Comparison of ENCODE assay signal across 26 cellular contexts in the genomic region with DNA sequence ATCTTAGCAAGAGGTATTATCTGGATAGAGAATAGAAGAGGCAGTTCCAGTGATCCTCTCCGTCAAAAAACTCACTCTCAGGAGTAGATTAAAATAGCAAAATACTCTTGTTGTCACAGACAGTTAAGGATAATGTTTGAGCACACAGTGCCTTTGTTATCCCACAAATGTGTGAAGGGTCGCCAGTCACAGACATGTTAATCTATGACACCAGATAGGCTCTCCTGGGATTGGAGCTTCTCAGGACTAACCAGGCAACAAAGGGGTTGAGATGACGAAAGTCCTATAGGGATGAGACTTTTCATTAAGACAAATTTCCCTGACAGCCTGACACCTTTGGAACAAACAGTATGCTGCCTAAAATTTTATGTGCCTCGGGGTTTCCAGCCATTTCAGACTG.
"Had no signal": no experiment of that assay in that cellular context is flagged by ENCODE, and none has a peak within 500 bp of the region (broad histone marks: within the 10 kb centered on the region; RNA-seq: fewer than 3 reads in every experiment).

No MANE protein-coding gene starts in this region.

- H3K27ac ChIP-seq: adrenal gland, body of pancreas had no signal

- DNase-seq: activated CD4-positive, alpha-beta memory T cell treated with anti-CD3 and anti-CD28 coated beads, Interleukin-2, amount 10 ng/mL, durations not matched to agents 7 days and 5 days; activated CD4-positive, alpha-beta T cell treated with anti-CD3 and anti-CD28 coated beads for 1 hour; activated CD4-positive, alpha-beta T cell treated with anti-CD3 and anti-CD28 coated beads for 4 hours; activated CD4-positive, alpha-beta T cell treated with anti-CD3 and anti-CD28 coated beads, Interleukin-2, amount 10 ng/mL, durations not matched to agents 7 days and 5 days; activated CD4-positive, alpha-beta T cell treated with anti-CD3 and anti-CD28 coated beads, Interleukin-2, amount 50 U/mL, for 4 hours; activated CD8-positive, alpha-beta memory T cell treated with anti-CD3 and anti-CD28 coated beads, Interleukin-2, amount 50 U/mL, for 48 hours; activated gamma-delta T cell treated with Interleukin-2 at 50 U/mL for 16 hours; activated naive CD4-positive, alpha-beta T cell treated with Interleukin-2 at 50 U/mL for 16 hours; activated naive CD8-positive, alpha-beta T cell treated with anti-CD3 and anti-CD28 coated beads for 36 hours; activated naive CD8-positive, alpha-beta T cell treated with anti-CD3 and anti-CD28 coated beads, Interleukin-2, amount 50 U/mL, for 24 hours; activated T-cell treated with anti-CD3 and anti-CD28 coated beads for 4 hours; activated T-cell treated with anti-CD3 and anti-CD28 coated beads, Interleukin-2, amount 50 U/mL, for 24 hours; activated T-cell treated with anti-CD3 and anti-CD28 coated beads, Interleukin-2, amount 50 U/mL, for 72 hours; adrenal gland; amygdala; aorta; body of pancreas; caudate nucleus; cortex of kidney; dermis blood vessel endothelial cell; effector CD4-positive, alpha-beta T cell; effector memory CD8-positive, alpha-beta T cell; foreskin fibroblast; head of caudate nucleus; T-helper 2 cell had no signal

- ATAC-seq: activated naive CD8-positive, alpha-beta T cell treated with anti-CD3 and anti-CD28 coated beads, Interleukin-2, amount 50 U/mL, for 24 hours; activated T-cell treated with anti-CD3 and anti-CD28 coated beads, Interleukin-2, amount 50 U/mL, for 72 hours; body of pancreas; effector memory CD8-positive, alpha-beta T cell; esophagus mucosa had no signal

- H3K27me3 ChIP-seq: adrenal gland, body of pancreas had no signal

- H3K9me3 ChIP-seq: adrenal gland, body of pancreas had no signal

- H3K4me1 ChIP-seq: adrenal gland, body of pancreas had no signal

- H3K4me3 ChIP-seq: adrenal gland, body of pancreas had no signal
